Comparison of ENCODE assay signal across 9 cellular contexts in the genomic region with DNA sequence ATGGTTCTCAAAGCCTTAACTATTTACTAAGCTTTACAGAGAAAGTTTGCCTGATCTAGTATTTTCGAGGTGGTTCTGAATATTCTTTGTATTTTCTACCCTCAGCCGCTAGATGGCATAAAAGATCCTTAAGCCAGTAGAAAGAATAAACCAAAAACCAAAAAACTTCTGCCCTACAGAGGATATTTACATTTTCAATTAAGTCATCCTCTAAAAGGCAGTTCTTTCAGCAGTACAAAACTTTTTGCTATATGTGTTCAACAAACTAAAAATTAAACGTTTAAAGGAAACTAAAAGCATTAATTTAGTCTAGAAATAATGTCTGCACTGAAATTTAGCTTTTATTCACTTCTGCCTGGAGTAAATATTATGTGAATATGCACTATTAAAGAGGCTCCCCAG.
DNase-seq lines count a peak whose midpoint lies in the region; ATAC-seq, FAIRE-seq and TF ChIP-seq lines count a peak whose summit lies in the region.
"Had no signal": no experiment of that assay in that cellular context is flagged by ENCODE, and none has a peak within 500 bp of the region (broad histone marks: within the 10 kb centered on the region; RNA-seq: fewer than 3 reads in every experiment).

No MANE protein-coding gene starts in this region.

- FAIRE-seq in GM12892 (lab: Jason Lieb, UNC): peak; percentile 76

- 1 to 10% methylated on average over 1 to 3 of the region's 3 CpGs for WGBS in transverse colon (ENCODE audit: low coverage in 1 of 2), 2 donors

- H3K4me3 ChIP-seq in AG04450 (ENCODE audit: low read depth, low read length) (no peak overlapping the region), ascending aorta (no peak overlapping the region), transverse colon (no peak overlapping the region)

- intact Hi-C loops in ascending aorta (cut with DNase I) (loop anchor here (1.0 to 2.0 kb wide), 3 partner anchors 189 to 701 kb away; no protein-coding TSS in a partner anchor), transverse colon (cut with DNase I; ENCODE audit: low total_unique reads) (no loop called here)

- H3K9me3 ChIP-seq in AG04450 (ENCODE audit: control insufficient read depth, insufficient read depth, low read length): no peaks in the 10 kb centered on the region
- H3K9me3 ChIP-seq in ascending aorta: no peaks in the 10 kb centered on the region
- no peaks in the 10 kb centered on the region for H3K9me3 ChIP-seq in transverse colon

- no peaks in the 10 kb centered on the region for H3K36me3 ChIP-seq in ascending aorta
- no peaks in the 10 kb centered on the region for H3K36me3 ChIP-seq in transverse colon

- ATAC-seq in GM19397 (IDR thresholded peaks at IDR 0.05; ENCODE audit: unreplicated experiment): no peak
- ATAC-seq in GM18498 (IDR thresholded peaks at IDR 0.05; ENCODE audit: unreplicated experiment): no peak

- peaks cover 23% of the 10 kb centered on the region for H3K27me3 ChIP-seq in AG04450 (ENCODE audit: control insufficient read depth, insufficient read depth, low read length)
- H3K27me3 ChIP-seq in ascending aorta: no peaks in the 10 kb centered on the region
- no peaks in the 10 kb centered on the region for H3K27me3 ChIP-seq in transverse colon

- peak; percentile 82 for TF ChIP-seq CTCF in AG04450 (IDR thresholded peaks at IDR 0.05; ENCODE audit: low read depth, low read length)
- TF ChIP-seq CTCF in ascending aorta (IDR thresholded peaks at IDR 0.05): peak; percentile 24 to 79 (median 60)
- TF ChIP-seq CTCF in transverse colon (IDR thresholded peaks at IDR 0.05): peak; percentile 52 to 68 (median 61)

- CTCF ChIA-PET in AG04450 (lab: Charles Lee): interaction anchor here (0.6 to 7.8 kb wide), 52 partner anchors 8 to 880 kb away, joined by 3 to 188 read pairs (median 4); no protein-coding TSS in a partner anchor

- no peak for TF ChIP-seq EP300 in transverse colon (IDR thresholded peaks at IDR 0.05; ENCODE audit: low read depth)

- no peak for TF ChIP-seq POLR2A in GM12892 (IDR thresholded peaks at IDR 0.05; ENCODE audit: low read depth, low read length)
- TF ChIP-seq POLR2A in transverse colon (IDR thresholded peaks at IDR 0.05): no peak

- in situ Hi-C loops in transverse colon (cut with MboI; ENCODE audit: low pct_ligation_motif_present in 1 of 4, low pct_unique_long_range_greater_than_20kb in 1 of 4, low sequenced_read_pairs in 3 of 4): loop anchor here (5.0 to 25.0 kb wide), 4 partner anchors 185 to 710 kb away; no protein-coding TSS in a partner anchor

- POLR2A ChIA-PET in AG04450 (lab: Yijun Ruan, JAX): no interaction called here

- H3K4me1 ChIP-seq in ascending aorta (no peaks in the 10 kb centered on the region), transverse colon (peaks cover 0 to 6% (median 0%) of the 10 kb centered on the region in 4 donors)

- DNase-seq in AG04450 (ENCODE audit: low read depth, low spot score): peak; percentile 33
- peak; percentile 5 for DNase-seq in GM12892 (ENCODE audit: insufficient read length)
- DNase-seq in NCI-H2171 treated with DMSO at 0.1 percent for 48 hours (lab: John Stamatoyannopoulos, UW): peak; percentile 65
- DNase-seq in ascending aorta (ENCODE audit: low spot score in 2 of 2): no peak
- peak; percentile 82 for DNase-seq in inferior parietal cortex (ENCODE audit: extremely low spot score)
- no peak for DNase-seq in transverse colon

- H3K27ac ChIP-seq in AG04450 (ENCODE audit: low read depth, low read length): no peak overlapping the region
- H3K27ac ChIP-seq in ascending aorta: no peak overlapping the region
- no peak overlapping the region for H3K27ac ChIP-seq in transverse colon
- H3K27ac ChIP-seq: epithelial cell of prostate had no signal

Comparison
In these comparisons a context has a peak if more than half of its experiments do, and no peak if none do; other contexts are left out.
1. DNase-seq: peak in AG04450 (single experiment), GM12892 (single experiment), NCI-H2171 treated with DMSO at 0.1 percent for 48 hours (single experiment) and inferior parietal cortex (single experiment); none in ascending aorta (0 of 2) and transverse colon (single experiment).
2. Peak in every context shown above with its lines, with median percentiles within 50 percentile points of each other: CTCF ChIP-seq.